ENCODE assay signal across 15 cellular contexts in genomic region chr17:7443499-7444485, GRCh38. TPM values are rescaled to one million over a fixed set of nuclear protein-coding genes. Genes with fewer than 3 reads are reported as not detected.
DNase-seq lines count a peak whose midpoint lies in the region; FAIRE-seq and TF ChIP-seq lines count a peak whose summit lies in the region.
"Had no signal": no experiment of that assay in that cellular context is flagged by ENCODE, and none has a peak within 500 bp of the region (broad histone marks: within the 10 kb centered on the region; RNA-seq: fewer than 3 reads in every experiment).

No MANE protein-coding gene starts in this region.

- H3K18ac ChIP-seq in H9 (ENCODE audit: insufficient read length, low read depth, low read length), result no peak overlapping the region

- H3K27me3 ChIP-seq in H9 (ENCODE audit: insufficient read depth, low read length) (peaks cover 6% of the 10 kb centered on the region), small intestine (ENCODE audit: control insufficient read depth in 2 of 2, insufficient read depth in 2 of 2, low read length in 2 of 2) (peaks cover 0 to 17% of the 10 kb centered on the region in 2 donors)

- H2BK15ac ChIP-seq in H9 (ENCODE audit: low read depth, low read length), result no peak overlapping the region

- no peaks in the 10 kb centered on the region; a peak in 1 of 5 replicates for H3K9me3 Mint-ChIP-seq in H9
- H3K9me3 Mint-ChIP-seq: T-helper 1 cell treated with Interleukin-12 subunit alpha and Interleukin-12 subunit beta and Interleukin-4 antibody, amounts not matched to agents 30 μg/mL and 1 μg/mL, for 36 hours had no signal

- H3K27ac ChIP-seq in 22Rv1 (peak overlapping the region; percentile 24; the same call in 1 of the 2 replicates), H9 (ENCODE audit: insufficient read length, low read depth, low read length) (no peak overlapping the region), kidney (ENCODE audit: low read depth in 2 of 2, low read length in 2 of 2) (no peak overlapping the region), small intestine (ENCODE audit: low read depth in 1 of 2, low read length in 1 of 2) (no peak overlapping the region)
- H3K27ac ChIP-seq: Peyer's patch, prostate gland had no signal

- no peak overlapping the region for H2BK120ac ChIP-seq in H9 (ENCODE audit: low read depth, low read length, poor library complexity, severe bottlenecking)

- intact Hi-C loops in kidney (cut with DNase I), result no loop called here

- H3K4me3 ChIP-seq in astrocyte of the spinal cord (ENCODE audit: low read depth, low read length), result no peak overlapping the region
- H3K4me3 ChIP-seq in kidney (ENCODE audit: low read length in 2 of 2), result no peak overlapping the region
- H3K4me3 ChIP-seq in small intestine (ENCODE audit: low read depth in 1 of 2, low read length in 2 of 2), result no peak overlapping the region
- H3K4me3 ChIP-seq: HAP-1 had no signal

- H3K23me2 ChIP-seq in H9 (ENCODE audit: insufficient read length, low read depth, low read length, poor library complexity, severe bottlenecking), result peaks cover 22% of the 10 kb centered on the region

- H3K9ac ChIP-seq in H9 (ENCODE audit: extremely low read depth, insufficient read length, low read length) (no peak overlapping the region), kidney (ENCODE audit: low read length in 2 of 2) (no peak overlapping the region)

- H3K4me1 ChIP-seq in H9 (ENCODE audit: insufficient read depth, low read length) (no peaks in the 10 kb centered on the region; the same call in 1 of the 2 replicates), kidney (ENCODE audit: control insufficient read depth in 1 of 2, insufficient read depth in 1 of 2, low read depth in 1 of 2, low read length in 2 of 2) (peaks cover 7 to 11% of the 10 kb centered on the region in 2 donors), small intestine (ENCODE audit: control insufficient read depth in 2 of 2, insufficient read depth in 1 of 2, low read depth in 1 of 2, low read length in 1 of 2) (no peaks in the 10 kb centered on the region)
- H3K4me1 ChIP-seq: HAP-1 had no signal

- peaks cover 35 to 52% of the 10 kb centered on the region in 2 experiments for H3K4me1 Mint-ChIP-seq in H9

- H4K5ac ChIP-seq in H9 (ENCODE audit: insufficient read length, low read depth, low read length), result no peak overlapping the region

- H4K8ac ChIP-seq in H9 (replicated peaks; ENCODE audit: insufficient read length, low read depth, low read length), result no peak overlapping the region

- no peak overlapping the region for H4K91ac ChIP-seq in H9 (ENCODE audit: insufficient read length, low read depth, low read length)

- no peaks in the 10 kb centered on the region for H4K20me1 ChIP-seq in H9 (ENCODE audit: control insufficient read depth, insufficient read depth, insufficient read length)

- no CpG with 5 or more reads among the region's 7 CpGs for WGBS in H9 (ENCODE audit: extremely low coverage, insufficient read length, low lambda C conversion rate)
- 78 to 87% (median 85%) methylated on average over 7 of the region's 7 CpGs for WGBS in small intestine, 3 donors

- H3K4me2 ChIP-seq in H9 (ENCODE audit: insufficient read depth, insufficient read length, low read length), result peak overlapping the region; percentile 22

- H3K9me3 ChIP-seq in H9 (ENCODE audit: control insufficient read depth, low read depth, low read length) (no peaks in the 10 kb centered on the region), kidney (ENCODE audit: control insufficient read depth in 1 of 2, low read length in 2 of 2) (no peaks in the 10 kb centered on the region), small intestine (ENCODE audit: control insufficient read depth, low read depth) (no peaks in the 10 kb centered on the region)
- H3K9me3 ChIP-seq: HAP-1, Peyer's patch, prostate gland had no signal

- H3K4me3 Mint-ChIP-seq in H9, result peak overlapping the region in 1 of 2 experiments; percentile 94; a peak in 4 of 5 replicates

- no peak overlapping the region for H3T11ph ChIP-seq in H9 (ENCODE audit: low read length)

- no peak overlapping the region for H3K4ac ChIP-seq in H9 (ENCODE audit: low read depth, low read length)

- no peaks in the 10 kb centered on the region for H3K79me1 ChIP-seq in H9 (ENCODE audit: insufficient read depth, low read depth, low read length, poor library complexity, severe bottlenecking)

- H3K79me2 ChIP-seq in H9 (ENCODE audit: insufficient read depth, low read length), result no peaks in the 10 kb centered on the region

- H2AFZ ChIP-seq in H9 (ENCODE audit: low read length), result no peak overlapping the region

- H3K14ac ChIP-seq in H9 (ENCODE audit: insufficient read depth, low read length), result no peak overlapping the region

- no peak for TF ChIP-seq CTCF in 22Rv1 (IDR thresholded peaks at IDR 0.05)
- no peak for TF ChIP-seq CTCF in H9 (conservative IDR thresholded peaks at IDR 0.05)
- no peak for TF ChIP-seq CTCF in astrocyte of the spinal cord (IDR thresholded peaks at IDR 0.05; ENCODE audit: low read depth, low read length)
- TF ChIP-seq CTCF in kidney (IDR thresholded peaks at IDR 0.05; ENCODE audit: borderline replicate concordance, extremely low read depth, insufficient read depth), result no peak

- no peak overlapping the region for H3K27ac Mint-ChIP-seq in H9
- H3K27ac Mint-ChIP-seq: T-helper 1 cell treated with Interleukin-12 subunit alpha and Interleukin-12 subunit beta and Interleukin-4 antibody, amounts not matched to agents 30 μg/mL and 1 μg/mL, for 36 hours had no signal

- H3K36me3 ChIP-seq in kidney (ENCODE audit: control insufficient read depth in 1 of 2, insufficient read depth in 2 of 2, low read length in 2 of 2) (no peaks in the 10 kb centered on the region), small intestine (ENCODE audit: control insufficient read depth in 2 of 2, insufficient read depth in 2 of 2, low read length in 2 of 2) (no peaks in the 10 kb centered on the region)
- H3K36me3 ChIP-seq: HAP-1, Peyer's patch, prostate gland had no signal

- FAIRE-seq in kidney (lab: Jason Lieb, UNC) (no peak), small intestine (lab: Jason Lieb, UNC) (no peak)

- in situ Hi-C loops in astrocyte of the spinal cord (cut with HindIII; ENCODE audit: low sequenced_read_pairs), result no loop called here

- no peak overlapping the region for H3K56ac ChIP-seq in H9 (ENCODE audit: insufficient read length, low read depth, low read length)

- H3K36me3 Mint-ChIP-seq in H9 (ENCODE audit: insufficient read depth in 1 of 3, low read depth in 3 of 3), result peaks cover 3 to 18% (median 5%) of the 10 kb centered on the region in 3 experiments

- no peak overlapping the region for H2BK5ac ChIP-seq in H9 (ENCODE audit: insufficient read length, low read length)

- H2AK5ac ChIP-seq in H9 (ENCODE audit: insufficient read length, low read length), result no peak overlapping the region

- H3K23ac ChIP-seq in H9 (ENCODE audit: insufficient read length, low read depth, low read length), result no peak overlapping the region

- DNase-seq in H9 (no peak), astrocyte of the spinal cord (ENCODE audit: low read depth, low spot score) (peak; percentile 47), glomerular visceral epithelial cell (ENCODE audit: extremely low spot score) (peak; percentile 33), NCI-H446 (lab: John Stamatoyannopoulos, UW) (no peak), kidney (no peak), NCI-H1105 treated with DMSO at 0.1 percent for 48 hours (lab: John Stamatoyannopoulos, UW) (no peak), small intestine (no peak)
- DNase-seq: NCI-H1048; Peyer's patch; stimulated activated CD4-positive, alpha-beta T cell treated with anti-CD3 and anti-CD28 coated beads, Interleukin-2, amount 100 ng/mL, for 48 hours had no signal

- H3K27me3 Mint-ChIP-seq in H9 (ENCODE audit: low read depth), result peaks cover 20% of the 10 kb centered on the region

- no peak overlapping the region for H2BK20ac ChIP-seq in H9 (ENCODE audit: low read depth, low read length, poor library complexity, severe bottlenecking)

- H2BK12ac ChIP-seq in H9 (ENCODE audit: insufficient read length, low read depth, low read length), result no peak overlapping the region

RNA-seq across cellular contexts. Expression of gene CHRNB1, which starts 1.1 kb away (rescaled TPM):
- 12.7 and 13.2 TPM in 2 replicates for total RNA-seq in H9 (2021)
- total RNA-seq in kidney, result 11.9 TPM
- 19.3 TPM for polyA plus RNA-seq in kidney (ENCODE audit: insufficient read depth, low read depth, low replicate concordance)
- 10 to 100 TPM in 2 of 3 donors, 1 to 10 TPM in 1; 8.4 to 11.9 (median 10.5) TPM for polyA plus RNA-seq in small intestine

RNA-seq across cellular contexts. Expression of gene FGF11, which starts 4.5 kb away (rescaled TPM):
- 14.1 and 15.2 TPM in 2 replicates for total RNA-seq in H9 (2021)
- total RNA-seq in kidney, result 1.4 TPM
- polyA plus RNA-seq in kidney (ENCODE audit: insufficient read depth, low read depth, low replicate concordance), result 7.7 TPM
- under 1 TPM in 1 of 3 donors, not detected in 2; 0.61 TPM for polyA plus RNA-seq in small intestine

RNA-seq across cellular contexts. Expression of gene TMEM102, which starts 8.6 kb away (rescaled TPM):
- total RNA-seq in H9 (2021) (8.3 and 8.6 TPM in 2 replicates), kidney (10.0 TPM)
- polyA plus RNA-seq in kidney (ENCODE audit: insufficient read depth, low read depth, low replicate concordance) (10.0 TPM), small intestine (10 to 100 TPM in 2 of 3 donors, 1 to 10 TPM in 1; 9.3 to 14.9 (median 10.7) TPM)

RNA-seq across cellular contexts. Expression of gene SPEM3, which starts 15.1 kb away (rescaled TPM):
- not detected in 2 replicates for total RNA-seq in H9 (2021)
- total RNA-seq in kidney, result not detected
- polyA plus RNA-seq in kidney (ENCODE audit: insufficient read depth, low read depth, low replicate concordance), result not detected
- not detected for polyA plus RNA-seq in small intestine
- total RNA-seq: NCI-H460, Peyer's patch had no signal

RNA-seq across cellular contexts. Expression of gene SPEM2, which starts 18.4 kb away (rescaled TPM):
- total RNA-seq in H9 (2021), result not detected in 2 replicates
- total RNA-seq in kidney, result not detected
- polyA plus RNA-seq in kidney (ENCODE audit: insufficient read depth, low read depth, low replicate concordance), result not detected
- polyA plus RNA-seq in small intestine, result not detected
- total RNA-seq: NCI-H460, Peyer's patch had no signal

Comparison
In these comparisons a context has a peak if more than half of its experiments do, and no peak if none do; other contexts are left out.
1. DNase-seq: peak in astrocyte of the spinal cord (single experiment) and glomerular visceral epithelial cell (single experiment); none in H9 (single experiment), NCI-H446 (0 of 2), kidney (single experiment), NCI-H1105 treated with DMSO at 0.1 percent for 48 hours (single experiment) and small intestine (single experiment).